Comparison of ENCODE assay signal across 9 cellular contexts in genomic region chr3:179464296-179465092, GRCh38. TPM values are rescaled to one million over a fixed set of nuclear protein-coding genes. Genes with fewer than 3 reads are reported as not detected.
A peak's percentile ranks its signal among the peaks of the same experiment; 100 is the strongest.
DNase-seq lines count a peak whose midpoint lies in the region; ATAC-seq and TF ChIP-seq lines count a peak whose summit lies in the region.
"Had no signal": no experiment of that assay in that cellular context is flagged by ENCODE, and none has a peak within 500 bp of the region (broad histone marks: within the 10 kb centered on the region; RNA-seq: fewer than 3 reads in every experiment).

No MANE protein-coding gene starts in this region.

- no peaks in the 10 kb centered on the region for H3K9me3 Mint-ChIP-seq in activated naive CD4-positive, alpha-beta T cell treated with anti-CD3 and anti-CD28 coated beads, Interleukin-2, amount 10 ng/mL, durations not matched to agents 7 days and 5 days

- peak; percentile 24 for DNase-seq in activated naive CD4-positive, alpha-beta T cell treated with anti-CD3 and anti-CD28 coated beads, Interleukin-2, amount 10 ng/mL, durations not matched to agents 7 days and 5 days
- DNase-seq in activated naive CD4-positive, alpha-beta T cell treated with anti-CD3 and anti-CD28 coated beads, Interleukin-2, amount 50 U/mL, for 16 hours = no peak
- DNase-seq in breast epithelium (ENCODE audit: low spot score in 2 of 2) = peak; percentile 75 to 80
- DNase-seq in ureter (ENCODE audit: low spot score) = peak; percentile 58
- no peak for DNase-seq in NCI-H82 (lab: John Stamatoyannopoulos, UW)
- DNase-seq in NCI-H187 treated with DMSO at 0.1 percent for 48 hours (lab: John Stamatoyannopoulos, UW) = no peak
- DNase-seq: Peyer's patch had no signal

- TF ChIP-seq CTCF in breast epithelium (IDR thresholded peaks at IDR 0.05) = no peak

- H3K4me3 Mint-ChIP-seq in activated naive CD4-positive, alpha-beta T cell treated with anti-CD3 and anti-CD28 coated beads, Interleukin-2, amount 10 ng/mL, durations not matched to agents 7 days and 5 days = no peak overlapping the region

- no peaks in the 10 kb centered on the region for H3K36me3 ChIP-seq in breast epithelium
- H3K36me3 ChIP-seq: Peyer's patch had no signal

- peak; percentile 65 for ATAC-seq in HG03558 (IDR thresholded peaks at IDR 0.05; ENCODE audit: extremely low read depth, unreplicated experiment)
- ATAC-seq in HG03571 (IDR thresholded peaks at IDR 0.05; ENCODE audit: unreplicated experiment) = no peak

- no peaks in the 10 kb centered on the region for H3K36me3 Mint-ChIP-seq in activated naive CD4-positive, alpha-beta T cell treated with anti-CD3 and anti-CD28 coated beads, Interleukin-2, amount 10 ng/mL, durations not matched to agents 7 days and 5 days

- no peaks in the 10 kb centered on the region for H3K27me3 ChIP-seq in breast epithelium
- H3K27me3 ChIP-seq: Peyer's patch had no signal

- no peaks in the 10 kb centered on the region for H3K4me1 ChIP-seq in breast epithelium
- H3K4me1 ChIP-seq: Peyer's patch had no signal

- no peak overlapping the region for H3K27ac Mint-ChIP-seq in activated naive CD4-positive, alpha-beta T cell treated with anti-CD3 and anti-CD28 coated beads, Interleukin-2, amount 10 ng/mL, durations not matched to agents 7 days and 5 days

- H3K27ac ChIP-seq in breast epithelium = peak overlapping the region; percentile 48 to 69
- H3K27ac ChIP-seq: Peyer's patch had no signal

- intact Hi-C loops in breast epithelium (cut with DNase I; ENCODE audit: low total_unique reads) = no loop called here

- H3K27me3 Mint-ChIP-seq in activated naive CD4-positive, alpha-beta T cell treated with anti-CD3 and anti-CD28 coated beads, Interleukin-2, amount 10 ng/mL, durations not matched to agents 7 days and 5 days = peaks cover 12% of the 10 kb centered on the region

- peaks cover 10% of the 10 kb centered on the region for H3K4me1 Mint-ChIP-seq in activated naive CD4-positive, alpha-beta T cell treated with anti-CD3 and anti-CD28 coated beads, Interleukin-2, amount 10 ng/mL, durations not matched to agents 7 days and 5 days

- CTCF ChIA-PET in activated naive CD4-positive, alpha-beta T cell treated with anti-CD3 and anti-CD28 coated beads, Interleukin-2, amount 10 ng/mL, durations not matched to agents 7 days and 5 days (lab: Charles Lee) = interaction anchor here (1.4 kb wide), 1 partner anchor 15 kb away, joined by 4 read pairs; no protein-coding TSS in a partner anchor

- peak overlapping the region in 2 of 3 donors; percentile 23 to 50 for H3K4me3 ChIP-seq in breast epithelium
- H3K4me3 ChIP-seq: Peyer's patch had no signal

- H3K9me3 ChIP-seq in breast epithelium = no peaks in the 10 kb centered on the region
- H3K9me3 ChIP-seq: Peyer's patch had no signal

- TF ChIP-seq POLR2A in breast epithelium (IDR thresholded peaks at IDR 0.05) = no peak

RNA-seq across cellular contexts. Expression of gene GNB4, which starts 13.2 kb away (rescaled TPM):
- 10 to 100 TPM; 23.8 to 38.7 (median 29.6) TPM for total RNA-seq in breast epithelium
- 19.5 TPM for total RNA-seq in ureter

Comparison
In these comparisons a context has a peak if more than half of its experiments do, and no peak if none do; other contexts are left out.
1. DNase-seq: peak in activated naive CD4-positive, alpha-beta T cell treated with anti-CD3 and anti-CD28 coated beads, Interleukin-2, amount 10 ng/mL, durations not matched to agents 7 days and 5 days (single experiment), breast epithelium (2 of 2) and ureter (single experiment); none in activated naive CD4-positive, alpha-beta T cell treated with anti-CD3 and anti-CD28 coated beads, Interleukin-2, amount 50 U/mL, for 16 hours (single experiment), NCI-H82 (single experiment) and NCI-H187 treated with DMSO at 0.1 percent for 48 hours (single experiment).